Comparison of ENCODE assay signal across 13 cellular contexts in genomic region chr4:6989331-6989923, GRCh38. TPM values are rescaled to one million over a fixed set of nuclear protein-coding genes. Genes with fewer than 3 reads are reported as not detected.
DNase-seq lines count a peak whose midpoint lies in the region; ATAC-seq, FAIRE-seq and TF ChIP-seq lines count a peak whose summit lies in the region.
"Had no signal": no experiment of that assay in that cellular context is flagged by ENCODE, and none has a peak within 500 bp of the region (broad histone marks: within the 10 kb centered on the region; RNA-seq: fewer than 3 reads in every experiment).

No MANE protein-coding gene starts in this region.

- H3K4me1 Mint-ChIP-seq in Calu3 (ENCODE audit: low read depth, unreplicated experiment) (peaks cover 44% of the 10 kb centered on the region), neural crest cell (peaks cover 62% of the 10 kb centered on the region)

- peak overlapping the region; percentile 99 for H3K4me2 ChIP-seq in Karpas-422 (ENCODE audit: low read depth, low read length, poor library complexity, severe bottlenecking)
- H3K4me2 ChIP-seq in GM12878 (ENCODE audit: control insufficient read depth, insufficient read depth), result peak overlapping the region; percentile 22; the same call in 1 of the 2 replicates

- H3K27me3 Mint-ChIP-seq in Calu3 (ENCODE audit: unreplicated experiment) (no peaks in the 10 kb centered on the region), neural crest cell (ENCODE audit: low read depth) (no peaks in the 10 kb centered on the region)

- no peak for TF ChIP-seq EP300 in GM12878 (IDR thresholded peaks at IDR 0.05; ENCODE audit: borderline replicate concordance in 1 of 2, control insufficient read depth in 1 of 2, low read depth in 2 of 2, low read length in 2 of 2)
- no peak for TF ChIP-seq EP300 in upper lobe of left lung (IDR thresholded peaks at IDR 0.05)

- ATAC-seq in GM12878, result no peak
- no peak for ATAC-seq in GM19023 (IDR thresholded peaks at IDR 0.05; ENCODE audit: unreplicated experiment)
- no peak for ATAC-seq in upper lobe of left lung (ENCODE audit: low FRiP score in 2 of 2)

- in situ Hi-C loops in GM12878 (cut with MboI), result no loop called here

- no peaks in the 10 kb centered on the region for H3K9me3 Mint-ChIP-seq in Calu3 (ENCODE audit: low read depth, unreplicated experiment)
- H3K9me3 Mint-ChIP-seq in neural crest cell, result no peaks in the 10 kb centered on the region

- no peak for TF ChIP-seq CTCF in Calu3 (IDR thresholded peaks at IDR 0.05; ENCODE audit: unreplicated experiment)
- no peak for TF ChIP-seq CTCF in GM12878 (IDR thresholded peaks at IDR 0.05 in 2 of 3, conservative IDR thresholded peaks at IDR 0.05 in 1 of 3; ENCODE audit: control insufficient read depth in 2 of 3, extremely low read depth in 1 of 3, insufficient read depth in 1 of 3, low read depth in 3 of 3, low read length in 3 of 3)
- no peak for TF ChIP-seq CTCF in neural crest cell (conservative IDR thresholded peaks at IDR 0.05)
- TF ChIP-seq CTCF in upper lobe of left lung (IDR thresholded peaks at IDR 0.05), result no peak

- no peak for TF ChIP-seq RAD21 in GM12878 (IDR thresholded peaks at IDR 0.05; ENCODE audit: insufficient read depth, low read depth, low read length)

- no peak for FAIRE-seq in GM12878 (lab: Jason Lieb, UNC)

- H3K27ac Mint-ChIP-seq in Calu3 (ENCODE audit: unreplicated experiment) (no peak overlapping the region), neural crest cell (ENCODE audit: unreplicated experiment) (peak overlapping the region; percentile 54)

- CTCF ChIA-PET in Calu3 (lab: Charles Lee), result no interaction called here
- CTCF ChIA-PET in GM12878 (lab: Yijun Ruan, JAX), result interaction anchor here (0.8 kb wide), 1 partner anchor 16 kb away, joined by 3 read pairs; no protein-coding TSS in a partner anchor

- peaks cover 28% of the 10 kb centered on the region for H3K4me1 ChIP-seq in Karpas-422 (ENCODE audit: low read length)
- peaks cover 34% of the 10 kb centered on the region for H3K4me1 ChIP-seq in GM12878 (ENCODE audit: control insufficient read depth, insufficient read depth, low read length)
- H3K4me1 ChIP-seq in upper lobe of left lung, result peaks cover 47 to 69% (median 63%) of the 10 kb centered on the region in 4 donors

- no TSS peak for BruUV-seq in Calu3 (replicated peaks; lab: Mats Ljungman, UMichigan)
- BruUV-seq in GM12878 (replicated peaks; lab: Mats Ljungman, UMichigan), result no TSS peak

- H3K27me3 ChIP-seq in Karpas-422 (ENCODE audit: low read length) (no peaks in the 10 kb centered on the region), GM12878 (replicated peaks in 1 of 2; ENCODE audit: control insufficient read depth in 2 of 2, insufficient read depth in 2 of 2, low read length in 1 of 2) (no peaks in the 10 kb centered on the region), upper lobe of left lung (no peaks in the 10 kb centered on the region)
- H3K27me3 ChIP-seq: hepatocyte, vagina had no signal

- H3K27ac ChIP-seq in Karpas-422 (ENCODE audit: low read length), result no peak overlapping the region
- H3K27ac ChIP-seq in GM12878 (ENCODE audit: control insufficient read depth, insufficient read depth), result no peak overlapping the region
- no peak overlapping the region for H3K27ac ChIP-seq in upper lobe of left lung
- H3K27ac ChIP-seq: vagina, WERI-Rb-1 had no signal

- peaks cover 31% of the 10 kb centered on the region for H3K36me3 Mint-ChIP-seq in Calu3 (ENCODE audit: insufficient read depth, unreplicated experiment)
- no peaks in the 10 kb centered on the region for H3K36me3 Mint-ChIP-seq in neural crest cell (ENCODE audit: low read depth)

- 95% methylated on average over 10 of the region's 10 CpGs for WGBS in GM12878 (ENCODE audit: insufficient coverage, insufficient replicate concordance, low lambda C conversion rate, missing lambda C conversion rate)
- 82 to 84% methylated on average over 10 of the region's 10 CpGs for WGBS in upper lobe of left lung, 2 donors

- TF ChIP-seq POLR2A in GM12878 (IDR thresholded peaks at IDR 0.05; ENCODE audit: low read depth, low read length) (no peak), upper lobe of left lung (IDR thresholded peaks at IDR 0.05) (no peak)

- H3K4me3 ChIP-seq in Karpas-422 (ENCODE audit: low read length) (no peak overlapping the region), GM12878 (no peak overlapping the region), upper lobe of left lung (no peak overlapping the region)
- H3K4me3 ChIP-seq: hepatocyte had no signal

- SMC1A ChIA-PET in GM12878 (lab: Charles Lee; ENCODE audit: uncharacterized antibody, unreplicated experiment), result interaction anchor here (1.1 kb wide), 1 partner anchor 81 kb away, joined by 3 read pairs; no protein-coding TSS in a partner anchor

- H3K36me3 ChIP-seq in Karpas-422 (ENCODE audit: insufficient read depth, low read length) (peaks cover 6% of the 10 kb centered on the region; the same call in 1 of the 2 replicates), GM12878 (ENCODE audit: control insufficient read depth in 2 of 2, insufficient read depth in 2 of 2, low read length in 1 of 2) (peaks cover 0 to 9% of the 10 kb centered on the region in 2 experiments; a peak in 1 of 4 replicates), upper lobe of left lung (peaks cover 0 to 13% (median 4%) of the 10 kb centered on the region in 4 donors)

- H2AFZ ChIP-seq in Karpas-422 (ENCODE audit: low read length) (no peak overlapping the region), GM12878 (ENCODE audit: control insufficient read depth, low read depth, low read length) (no peak overlapping the region)
- H2AFZ ChIP-seq: hepatocyte had no signal

- H3K9ac ChIP-seq in Karpas-422 (ENCODE audit: low read length) (peak overlapping the region; percentile 96; the same call in 1 of the 2 replicates), GM12878 (ENCODE audit: control insufficient read depth, insufficient read depth, low read length) (no peak overlapping the region)

- H3K79me2 ChIP-seq in Karpas-422 (ENCODE audit: low read length) (peaks cover 66% of the 10 kb centered on the region), GM12878 (ENCODE audit: control insufficient read depth, insufficient read depth, low read length) (peaks cover 42% of the 10 kb centered on the region)

- H3K4me3 Mint-ChIP-seq in Calu3 (ENCODE audit: low read depth, unreplicated experiment) (peak overlapping the region; percentile 96), neural crest cell (peak overlapping the region; percentile 97)

- RAD21 ChIA-PET in GM12878 (lab: Charles Lee; ENCODE audit: unreplicated experiment), result no interaction called here

- no peaks in the 10 kb centered on the region for H3K9me2 ChIP-seq in Karpas-422 (replicated peaks; ENCODE audit: insufficient read depth, low read length)

- DNase-seq in Calu3, result no peak
- DNase-seq in Karpas-422, result no peak
- DNase-seq in GM12878 (ENCODE audit: low read depth, low spot score), result no peak
- DNase-seq in neural crest cell (ENCODE audit: low read depth, low spot score), result no peak
- no peak for DNase-seq in stimulated activated CD4-positive, alpha-beta T cell treated with anti-CD3 and anti-CD28 coated beads, Interleukin-4, amount 100 ng/mL, for 1 hour
- DNase-seq in upper lobe of left lung, result no peak
- DNase-seq: amygdala; effector memory CD4-positive, alpha-beta T cell; NCI-H187 treated with DMSO at 0.1 percent for 48 hours; WERI-Rb-1 had no signal

- intact Hi-C loops in Calu3 (cut with micrococcal nuclease; ENCODE audit: unreplicated experiment), result loop anchor here (5.0 to 10.0 kb wide), 2 partner anchors 82 to 85 kb away; partner anchors contain the start of gene TBC1D14
- intact Hi-C loops in GM12878 (cut with micrococcal nuclease; ENCODE audit: unreplicated experiment), result loop anchor here (5.0 to 10.0 kb wide), 4 partner anchors 82 to 272 kb away; partner anchors contain the start of genes BLOC1S4, KIAA0232 and TBC1D14

- POLR2A ChIA-PET in GM12878 (lab: Charles Lee), result interaction anchor here (0.5 to 1.0 kb wide), 2 partner anchors 23 to 69 kb away, joined by 3 to 6 read pairs; no protein-coding TSS in a partner anchor

- H3K9me3 ChIP-seq in Karpas-422 (ENCODE audit: low read length) (no peaks in the 10 kb centered on the region), GM12878 (replicated peaks; ENCODE audit: control insufficient read depth, insufficient read depth, low read length) (no peaks in the 10 kb centered on the region), upper lobe of left lung (no peaks in the 10 kb centered on the region)
- H3K9me3 ChIP-seq: vagina had no signal

- H4K20me1 ChIP-seq in Karpas-422 (ENCODE audit: insufficient read depth, low read depth, low read length), result no peaks in the 10 kb centered on the region
- no peaks in the 10 kb centered on the region for H4K20me1 ChIP-seq in GM12878 (ENCODE audit: control insufficient read depth, insufficient read depth)

TF ChIP-seq in GM12878, 131 proteins besides CTCF, POLR2A, EP300 and RAD21:
- TF ChIP-seq BACH1 (IDR thresholded peaks at IDR 0.05; ENCODE audit: borderline replicate concordance), result no peak
- no peak for TF ChIP-seq HDAC2 (IDR thresholded peaks at IDR 0.05)
- TF ChIP-seq ZNF274 (IDR thresholded peaks at IDR 0.05; ENCODE audit: insufficient read depth, insufficient read length), result no peak

RNA-seq across cellular contexts. Expression of gene TADA2B, which starts 53.7 kb away (rescaled TPM):
- 15.1 and 15.8 TPM in 2 replicates for total RNA-seq in Calu3 (2022)
- 12.8 and 23.4 TPM in 2 replicates for total RNA-seq in Karpas-422 (2014; rRNA removed; shearing (Covaris generic); ENCODE audit: low replicate concordance)
- 9.2 and 10.5 TPM in 2 replicates for total RNA-seq in GM12878 (2013; cell fraction: nucleolus; rRNA removed)
- 8.9 and 9.0 TPM in 2 replicates for total RNA-seq in GM12878 (2014; rRNA removed)
- 6.7 and 6.9 TPM in 2 replicates for total RNA-seq in GM12878 (2014; rRNA removed; fragmentation: Illumina TruSeq; extraction: Trizol)
- 12.0 TPM in 2 replicates for total RNA-seq in GM12878 (2021)
- 5.4 TPM for polyA plus RNA-seq in GM12878 (2011; ENCODE audit: low read depth)
- polyA plus RNA-seq in GM12878 (2011; rRNA removed), result 3.7 and 4.3 TPM in 2 replicates
- polyA plus RNA-seq in GM12878 (2011; cell fraction: cytosol; rRNA removed), result 5.5 and 6.6 TPM in 2 replicates
- 9.5 and 13.3 TPM in 2 replicates for polyA plus RNA-seq in GM12878 (2011; cell fraction: nucleus; rRNA removed)
- 6.8 and 9.0 TPM in 2 replicates for polyA plus RNA-seq in GM12878 (2012)
- 6.6 and 7.2 TPM in 2 replicates for polyA plus RNA-seq in GM12878 (2014; fragmentation: Illumina TruSeq; extraction: Trizol)
- 1 to 10 TPM in 1 of 2 experiments, under 1 TPM in 1; 0.66 to 1.2 TPM for polyA plus RNA-seq in GM12878 (2014; fragmentation: Nextera tagmentation; extraction: Ambion mirVana)
- polyA plus RNA-seq in GM12878 (2014; rRNA removed), result 7.7 and 7.9 TPM in 2 replicates
- polyA plus RNA-seq in GM12878 (2016; fragmentation: Nextera tagmentation; extraction: Ambion mirVana), result 1 to 10 TPM; 1.1 to 1.3 TPM
- polyA minus RNA-seq in GM12878 (2011; rRNA and poly(A)+ RNA removed), result 4.1 and 7.7 TPM in 2 replicates
- polyA minus RNA-seq in GM12878 (2011; cell fraction: cytosol; rRNA and poly(A)+ RNA removed), result 5.0 and 5.9 TPM in 2 replicates
- 4.4 and 8.4 TPM in 2 replicates for polyA minus RNA-seq in GM12878 (2011; cell fraction: nucleus; rRNA and poly(A)+ RNA removed)
- total RNA-seq in neural crest cell, result 18.6 and 19.2 TPM in 2 replicates
- total RNA-seq in upper lobe of left lung, result 10 to 100 TPM; 20.8 to 29.0 (median 26.2) TPM
